20 cellular contexts compared by ENCODE assay signal in genomic region chr15:83732770-83733169, GRCh38.
"Had no signal": no experiment of that assay in that cellular context is flagged by ENCODE, and none has a peak within 500 bp of the region (broad histone marks: within the 10 kb centered on the region; RNA-seq: fewer than 3 reads in every experiment).

No MANE protein-coding gene starts in this region.

- H3K4me1 Mint-ChIP-seq: activated T-helper 17 cell treated with anti-CD3 and anti-CD28 coated beads, Interleukin-2, amount 50 U/mL, for 72 hours; memory B cell; nephron progenitor cell had no signal

- H3K27me3 ChIP-seq: ascending aorta, cardiac muscle cell, dorsolateral prefrontal cortex, esophagus muscularis mucosa, suprapubic skin had no signal

- H3K27ac Mint-ChIP-seq: activated naive CD4-positive, alpha-beta T cell treated with anti-CD3 and anti-CD28 coated beads for 36 hours; activated T-helper 17 cell treated with anti-CD3 and anti-CD28 coated beads, Interleukin-2, amount 50 U/mL, for 72 hours; memory B cell; nephron progenitor cell; stimulated activated naive CD8-positive, alpha-beta T cell treated with anti-CD3 and anti-CD28 coated beads, Interleukin-15, Interleukin-2, amounts not matched to agents 100 ng/mL and 50 ng/mL, for 24 hours; type B pancreatic cell had no signal

- H3K4me1 ChIP-seq: esophagus muscularis mucosa, left ventricle myocardium inferior, prostate gland, spleen, suprapubic skin had no signal

- H3K9me3 Mint-ChIP-seq: activated naive CD4-positive, alpha-beta T cell treated with anti-CD3 and anti-CD28 coated beads for 36 hours; stimulated activated naive CD8-positive, alpha-beta T cell treated with anti-CD3 and anti-CD28 coated beads, Interleukin-15, Interleukin-2, amounts not matched to agents 100 ng/mL and 50 ng/mL, for 24 hours; type B pancreatic cell had no signal

- H3K4me3 ChIP-seq: ascending aorta, cardiac muscle cell, dorsolateral prefrontal cortex, esophagus muscularis mucosa, left ventricle myocardium inferior, prostate gland, spleen, suprapubic skin had no signal

- DNase-seq: activated CD4-positive, CD25-positive, alpha-beta regulatory T cell treated with anti-CD3 and anti-CD28 coated beads, Interleukin-2, amount 50 U/mL, for 72 hours; activated naive CD4-positive, alpha-beta T cell treated with anti-CD3 and anti-CD28 coated beads for 36 hours; activated T-cell treated with anti-CD3 and anti-CD28 coated beads for 4 hours; dorsolateral prefrontal cortex; hypothalamus; left ventricle myocardium inferior; nephron progenitor cell; right cardiac atrium; spleen; T-helper 1 cell had no signal

- H3K36me3 ChIP-seq: ascending aorta, cardiac muscle cell, esophagus muscularis mucosa, left ventricle myocardium inferior, prostate gland, spleen, suprapubic skin had no signal

- H3K4me3 Mint-ChIP-seq: activated naive CD4-positive, alpha-beta T cell treated with anti-CD3 and anti-CD28 coated beads for 36 hours; activated T-helper 17 cell treated with anti-CD3 and anti-CD28 coated beads, Interleukin-2, amount 50 U/mL, for 72 hours; memory B cell; nephron progenitor cell; stimulated activated naive CD8-positive, alpha-beta T cell treated with anti-CD3 and anti-CD28 coated beads, Interleukin-15, Interleukin-2, amounts not matched to agents 100 ng/mL and 50 ng/mL, for 24 hours; type B pancreatic cell had no signal

- H3K36me3 Mint-ChIP-seq: memory B cell, type B pancreatic cell had no signal

- ATAC-seq: activated T-helper 17 cell treated with anti-CD3 and anti-CD28 coated beads, Interleukin-2, amount 50 U/mL, for 72 hours had no signal

- FAIRE-seq: endometrium had no signal

- H3K9me3 ChIP-seq: ascending aorta, esophagus muscularis mucosa, prostate gland, suprapubic skin had no signal

- H3K27ac ChIP-seq: ascending aorta, cardiac muscle cell, dorsolateral prefrontal cortex, esophagus muscularis mucosa, left ventricle myocardium inferior, prostate gland, spleen, suprapubic skin had no signal
